Comparison of ENCODE assay signal across 19 cellular contexts in the genomic region with DNA sequence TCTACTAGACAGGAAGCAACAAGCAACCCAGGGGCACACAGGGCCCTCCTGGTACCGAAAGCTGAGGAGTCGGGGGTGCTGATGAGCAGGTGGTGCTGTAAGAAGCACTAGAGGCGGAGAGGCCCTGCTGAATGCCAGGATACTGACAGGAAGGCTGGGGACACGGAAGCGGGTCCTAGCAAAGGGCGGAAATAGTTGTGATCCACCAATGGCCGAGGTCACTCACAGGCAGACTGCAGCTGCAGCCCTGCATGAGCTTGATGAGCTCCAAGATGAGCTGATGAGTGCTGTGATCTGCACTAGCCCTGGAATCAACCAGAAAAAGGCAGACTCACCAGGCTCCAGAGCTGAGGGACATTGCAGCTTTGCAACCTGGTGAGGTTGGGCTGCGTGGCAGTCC.
"Had no signal": no experiment of that assay in that cellular context is flagged by ENCODE, and none has a peak within 500 bp of the region (broad histone marks: within the 10 kb centered on the region; RNA-seq: fewer than 3 reads in every experiment).

No MANE protein-coding gene starts in this region.

- H3K27me3 ChIP-seq: foreskin keratinocyte, pancreas, right lobe of liver, transverse colon had no signal

- H3K4me3 Mint-ChIP-seq: effector memory CD8-positive, alpha-beta T cell; naive thymus-derived CD8-positive, alpha-beta T cell; stimulated activated memory B cell treated with anti-CD40 and anti-IgM and Interleukin-4, amounts not matched to agents 10 μg/mL and 1 μg/mL and 100 μg/mL, for 72 hours; stimulated activated naive CD8-positive, alpha-beta T cell treated with anti-CD3 and anti-CD28 coated beads, Interleukin-15, Interleukin-2, amounts not matched to agents 100 ng/mL and 50 ng/mL, for 24 hours had no signal

- H3K4me3 ChIP-seq: coronary artery, mucosa of descending colon, pancreas, psoas muscle, right lobe of liver, thoracic aorta, transverse colon had no signal

- H3K27ac ChIP-seq: coronary artery, epithelial cell of prostate, foreskin keratinocyte, pancreas, psoas muscle, right lobe of liver, thoracic aorta, transverse colon had no signal

- H3K4me1 ChIP-seq: pancreas, right lobe of liver had no signal

- H3K4me1 Mint-ChIP-seq: stimulated activated memory B cell treated with anti-CD40 and anti-IgM and Interleukin-4, amounts not matched to agents 10 μg/mL and 1 μg/mL and 100 μg/mL, for 72 hours had no signal

- H3K9me3 ChIP-seq: mucosa of descending colon, pancreas, psoas muscle, right lobe of liver, thoracic aorta, transverse colon had no signal

- H3K9me3 Mint-ChIP-seq: effector memory CD8-positive, alpha-beta T cell; naive thymus-derived CD8-positive, alpha-beta T cell; stimulated activated memory B cell treated with anti-CD40 and anti-IgM and Interleukin-4, amounts not matched to agents 10 μg/mL and 1 μg/mL and 100 μg/mL, for 72 hours; stimulated activated naive CD8-positive, alpha-beta T cell treated with anti-CD3 and anti-CD28 coated beads, Interleukin-15, Interleukin-2, amounts not matched to agents 100 ng/mL and 50 ng/mL, for 24 hours had no signal

- H3K36me3 ChIP-seq: pancreas, thoracic aorta, transverse colon had no signal

- H3K36me3 Mint-ChIP-seq: naive thymus-derived CD8-positive, alpha-beta T cell; stimulated activated memory B cell treated with anti-CD40 and anti-IgM and Interleukin-4, amounts not matched to agents 10 μg/mL and 1 μg/mL and 100 μg/mL, for 72 hours had no signal

- DNase-seq: central memory CD4-positive, alpha-beta T cell; effector memory CD8-positive, alpha-beta T cell; foreskin keratinocyte; kidney; left colon; mammary epithelial cell; mucosa of descending colon; naive thymus-derived CD8-positive, alpha-beta T cell; pancreas; psoas muscle; retina; right lobe of liver; stimulated activated CD4-positive, alpha-beta T cell treated with anti-CD3 and anti-CD28 coated beads, Interleukin-4, amount 100 ng/mL, for 1 hour; transverse colon had no signal

- H3K27me3 Mint-ChIP-seq: stimulated activated naive CD8-positive, alpha-beta T cell treated with anti-CD3 and anti-CD28 coated beads, Interleukin-15, Interleukin-2, amounts not matched to agents 100 ng/mL and 50 ng/mL, for 24 hours had no signal

- H3K27ac Mint-ChIP-seq: effector memory CD8-positive, alpha-beta T cell; naive thymus-derived CD8-positive, alpha-beta T cell; stimulated activated memory B cell treated with anti-CD40 and anti-IgM and Interleukin-4, amounts not matched to agents 10 μg/mL and 1 μg/mL and 100 μg/mL, for 72 hours; stimulated activated naive CD8-positive, alpha-beta T cell treated with anti-CD3 and anti-CD28 coated beads, Interleukin-15, Interleukin-2, amounts not matched to agents 100 ng/mL and 50 ng/mL, for 24 hours had no signal

- ATAC-seq: effector memory CD8-positive, alpha-beta T cell; foreskin keratinocyte; left colon; mucosa of descending colon; naive thymus-derived CD8-positive, alpha-beta T cell; pancreas; psoas muscle; stimulated activated memory B cell treated with anti-CD40 and anti-IgM and Interleukin-4, amounts not matched to agents 10 μg/mL and 1 μg/mL and 100 μg/mL, for 72 hours had no signal
